In the genomic region with DNA sequence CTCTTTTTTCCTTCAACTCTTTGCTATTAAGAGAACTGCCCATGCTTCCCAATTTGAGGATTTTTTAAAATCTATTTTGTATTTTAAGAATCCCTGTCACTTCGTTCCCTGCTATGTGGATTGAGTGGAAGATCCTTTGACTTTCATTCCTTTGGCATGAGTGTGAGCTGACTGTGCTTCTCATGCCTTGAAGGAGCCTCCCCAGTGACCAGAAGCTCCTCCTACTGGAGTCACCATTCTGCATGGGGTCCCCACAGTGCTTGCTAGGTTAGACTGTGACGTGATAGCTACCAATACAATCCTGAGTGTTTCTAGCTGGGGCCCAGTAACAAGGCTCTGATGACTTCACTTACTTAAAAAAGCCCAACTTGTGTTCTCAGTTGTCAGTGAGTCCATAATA, we compare ENCODE assay signal across 17 cellular contexts.
DNase-seq lines count a peak whose midpoint lies in the region; ATAC-seq lines count a peak whose summit lies in the region.
"Had no signal": no experiment of that assay in that cellular context is flagged by ENCODE, and none has a peak within 500 bp of the region (broad histone marks: within the 10 kb centered on the region; RNA-seq: fewer than 3 reads in every experiment).

No MANE protein-coding gene starts in this region.

- peak; percentile 65 for DNase-seq in A172 (ENCODE audit: low spot score)
- DNase-seq in HCEC 1CT: peak; percentile 73
- peak; percentile 18 for DNase-seq in amniotic epithelial cell (ENCODE audit: low read depth)
- peak; percentile 20 for DNase-seq in iPS-NIHi7 (ENCODE audit: extremely low spot score)
- DNase-seq in SKM-1 (lab: John Stamatoyannopoulos, UW; ENCODE audit: unreplicated experiment): no peak
- DNase-seq in stimulated activated naive CD4-positive, alpha-beta T cell (lab: John Stamatoyannopoulos, UW): no peak
- no peak for DNase-seq in Right ventricle myocardium inferior (ENCODE audit: missing footprints)
- DNase-seq in NCI-H128 (lab: John Stamatoyannopoulos, UW; ENCODE audit: unreplicated experiment): no peak
- DNase-seq: activated CD8-positive, alpha-beta T cell treated with anti-CD3 and anti-CD28 coated beads for 36 hours; activated effector memory CD4-positive, alpha-beta T cell treated with Interleukin-2 at 50 U/mL for 16 hours; AML-193; hippocampal formation; MV-4-11; ovary; stimulated activated CD8-positive, alpha-beta memory T cell treated with anti-CD3 and anti-CD28 coated beads, Interleukin-4, amount 100 ng/mL, for 48 hours; upper lobe of left lung had no signal

- ATAC-seq in Right ventricle myocardium inferior: no peak
- ATAC-seq: activated CD8-positive, alpha-beta T cell treated with anti-CD3 and anti-CD28 coated beads for 36 hours; GM23338 had no signal

- intact Hi-C loops in Right ventricle myocardium inferior (cut with DNase I): loop anchor here (10.0 kb wide), 1 partner anchor 75 kb away; no protein-coding TSS in a partner anchor

Comparison
In these comparisons a context has a peak if more than half of its experiments do, and no peak if none do; other contexts are left out.
1. DNase-seq: peak in A172 (single experiment), HCEC 1CT (single experiment), amniotic epithelial cell (single experiment) and iPS-NIHi7 (single experiment); none in SKM-1 (single experiment), stimulated activated naive CD4-positive, alpha-beta T cell (0 of 6), Right ventricle myocardium inferior (single experiment) and NCI-H128 (single experiment).